Comparison of ENCODE assay signal across 26 cellular contexts in genomic region chr3:148588291-148588690, GRCh38.
"Had no signal": no experiment of that assay in that cellular context is flagged by ENCODE, and none has a peak within 500 bp of the region (broad histone marks: within the 10 kb centered on the region; RNA-seq: fewer than 3 reads in every experiment).

No MANE protein-coding gene starts in this region.

- H3K27me3 ChIP-seq: brain microvascular endothelial cell, dorsolateral prefrontal cortex had no signal

- H3K4me3 ChIP-seq: coronary artery, dorsolateral prefrontal cortex had no signal

- H3K36me3 ChIP-seq: brain microvascular endothelial cell had no signal

- H3K27ac ChIP-seq: brain microvascular endothelial cell, coronary artery, dorsolateral prefrontal cortex had no signal

- DNase-seq: activated CD4-positive, alpha-beta memory T cell treated with anti-CD3 and anti-CD28 coated beads for 36 hours; activated CD4-positive, alpha-beta T cell treated with anti-CD3 and anti-CD28 coated beads for 36 hours; activated CD4-positive, alpha-beta T cell treated with anti-CD3 and anti-CD28 coated beads, Interleukin-2, amount 10 ng/mL, durations not matched to agents 24 days and 14 days; activated CD4-positive, CD25-positive, alpha-beta regulatory T cell; activated CD4-positive, CD25-positive, alpha-beta regulatory T cell treated with anti-CD3 and anti-CD28 coated beads, Interleukin-2, amount 50 U/mL, for 72 hours; activated CD8-positive, alpha-beta memory T cell treated with anti-CD3 and anti-CD28 coated beads, Interleukin-2, amount 10 ng/mL, durations not matched to agents 7 days and 5 days; activated CD8-positive, alpha-beta memory T cell treated with anti-CD3 and anti-CD28 coated beads, Interleukin-2, amount 50 U/mL, for 4 hours; activated CD8-positive, alpha-beta T cell treated with anti-CD3 and anti-CD28 coated beads, Interleukin-2, amount 10 ng/mL, durations not matched to agents 7 days and 5 days; activated gamma-delta T cell; activated naive CD4-positive, alpha-beta T cell; activated naive CD4-positive, alpha-beta T cell treated with anti-CD3 and anti-CD28 coated beads, Interleukin-2, amount 10 ng/mL, durations not matched to agents 7 days and 5 days; activated naive CD8-positive, alpha-beta T cell treated with anti-CD3 and anti-CD28 coated beads, Interleukin-2, amount 10 ng/mL, durations not matched to agents 7 days and 5 days; activated T-cell treated with anti-CD3 and anti-CD28 coated beads, Interleukin-2, amount 50 U/mL, for 1 hour; activated T-cell treated with anti-CD3 and anti-CD28 coated beads, Interleukin-2, amount 50 U/mL, for 48 hours; amniotic stem cell; anterior cingulate cortex; brain microvascular endothelial cell; dorsolateral prefrontal cortex; effector memory CD4-positive, alpha-beta T cell; endodermal cell; foreskin fibroblast; glutamatergic neuron; T-helper 2 cell had no signal

- ATAC-seq: activated CD4-positive, alpha-beta T cell treated with anti-CD3 and anti-CD28 coated beads for 36 hours; activated CD8-positive, alpha-beta memory T cell treated with anti-CD3 and anti-CD28 coated beads, Interleukin-2, amount 10 ng/mL, durations not matched to agents 7 days and 5 days; activated CD8-positive, alpha-beta T cell treated with anti-CD3 and anti-CD28 coated beads, Interleukin-2, amount 10 ng/mL, durations not matched to agents 7 days and 5 days; activated naive CD4-positive, alpha-beta T cell treated with anti-CD3 and anti-CD28 coated beads, Interleukin-2, amount 50 U/mL, for 72 hours; esophagus mucosa had no signal
